ENCODE assay signal across 1 cellular context in the genomic region with DNA sequence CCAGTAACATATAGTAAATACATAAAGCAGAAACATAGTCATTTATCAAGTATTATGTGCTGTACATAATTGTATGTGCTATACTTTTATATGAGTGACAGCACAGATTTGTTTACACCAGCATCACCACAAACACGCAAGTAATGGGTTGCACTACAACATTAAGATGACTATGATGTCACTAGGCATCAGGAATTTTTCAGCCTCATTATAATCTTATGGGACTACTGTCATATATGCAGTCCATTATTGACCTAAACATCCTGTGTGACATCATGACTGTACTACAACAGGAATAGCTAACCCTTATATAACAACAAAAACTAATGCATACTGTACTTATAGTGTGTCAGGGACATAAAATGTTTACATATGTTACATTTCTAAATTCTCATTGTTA.
TF ChIP-seq lines count a peak whose summit lies in the region.

No MANE protein-coding gene starts in this region.

TF ChIP-seq in HepG2, 621 proteins besides CTCF, POLR2A, EP300 and RAD21 (continued from another document):
- no peak for TF ChIP-seq MXD4 (CRISPR knock-in tag; IDR thresholded peaks at IDR 0.05)
- peak; percentile 54 for TF ChIP-seq CREB1 (IDR thresholded peaks at IDR 0.05)
- no peak for TF ChIP-seq CREB1 (CRISPR knock-in tag; IDR thresholded peaks at IDR 0.05)
